In genomic region chr6:39688494-39688893, GRCh38 we compare ENCODE assay signal across 13 cellular contexts. TPM values are rescaled to one million over a fixed set of nuclear protein-coding genes. Genes with fewer than 3 reads are reported as not detected.
A peak's percentile ranks its signal among the peaks of the same experiment; 100 is the strongest.
DNase-seq lines count a peak whose midpoint lies in the region; ATAC-seq and TF ChIP-seq lines count a peak whose summit lies in the region.
"Had no signal": no experiment of that assay in that cellular context is flagged by ENCODE, and none has a peak within 500 bp of the region (broad histone marks: within the 10 kb centered on the region; RNA-seq: fewer than 3 reads in every experiment).

No MANE protein-coding gene starts in this region.

- peaks cover 5% of the 10 kb centered on the region for H3K4me1 ChIP-seq in upper lobe of right lung
- H3K4me1 ChIP-seq: Peyer's patch, sigmoid colon had no signal

- TF ChIP-seq CTCF in fibroblast of mammary gland (conservative IDR thresholded peaks at IDR 0.05; ENCODE audit: control insufficient read depth, insufficient read depth, low read depth, low read length) (no peak), upper lobe of right lung (IDR thresholded peaks at IDR 0.05) (no peak)

- peak; percentile 21 for DNase-seq in NOMO-1 treated with DMSO at 0.1 percent for 48 hours (lab: John Stamatoyannopoulos, UW; ENCODE audit: unreplicated experiment)
- no peak for DNase-seq in NOMO-1 treated with dmso at 0.1 percent for 144 hours (lab: John Stamatoyannopoulos, UW; ENCODE audit: unreplicated experiment)
- peak; percentile 51 for DNase-seq in SKM-1 (lab: John Stamatoyannopoulos, UW; ENCODE audit: unreplicated experiment)
- DNase-seq in fibroblast of mammary gland (ENCODE audit: low read depth), result peak; percentile 87
- no peak for DNase-seq in upper lobe of right lung
- no peak for DNase-seq in NCI-H2029 (lab: John Stamatoyannopoulos, UW)
- DNase-seq in stimulated activated CD8-positive, alpha-beta memory T cell treated with anti-CD3 and anti-CD28 coated beads, Interleukin-4, amount 100 ng/mL, for 48 hours, result no peak
- no peak for DNase-seq in NCI-H2029 treated with DMSO at 0.1 percent for 48 hours (lab: John Stamatoyannopoulos, UW)
- DNase-seq: effector memory CD4-positive, alpha-beta T cell; Peyer's patch; sigmoid colon had no signal

- H3K27ac ChIP-seq in upper lobe of right lung, result no peak overlapping the region
- H3K27ac ChIP-seq: KMS-11, Peyer's patch, sigmoid colon, tibial nerve had no signal

- no peaks in the 10 kb centered on the region for H3K36me3 ChIP-seq in upper lobe of right lung
- H3K36me3 ChIP-seq: Peyer's patch, sigmoid colon, tibial nerve had no signal

- no peak overlapping the region for H3K4me3 ChIP-seq in fibroblast of mammary gland (ENCODE audit: control insufficient read depth, low read depth, low read length)
- H3K4me3 ChIP-seq in upper lobe of right lung, result no peak overlapping the region
- H3K4me3 ChIP-seq: Peyer's patch, sigmoid colon, tibial nerve had no signal

- H3K9me3 ChIP-seq in upper lobe of right lung, result no peaks in the 10 kb centered on the region
- H3K9me3 ChIP-seq: Peyer's patch, sigmoid colon, tibial nerve had no signal

- peak; percentile 50 for ATAC-seq in upper lobe of right lung

- intact Hi-C loops in upper lobe of right lung (cut with DNase I), result no loop called here

- no peaks in the 10 kb centered on the region for H3K27me3 ChIP-seq in upper lobe of right lung
- H3K27me3 ChIP-seq: Peyer's patch, sigmoid colon, tibial nerve had no signal

RNA-seq across cellular contexts. Expression of gene KIF6, which starts 36.7 kb away (rescaled TPM):
- total RNA-seq in upper lobe of right lung, result 0.49 TPM

Comparison
In these comparisons a context has a peak if more than half of its experiments do, and no peak if none do; other contexts are left out.
1. DNase-seq: peak in NOMO-1 treated with DMSO at 0.1 percent for 48 hours (single experiment), SKM-1 (single experiment) and fibroblast of mammary gland (single experiment); none in NOMO-1 treated with dmso at 0.1 percent for 144 hours (single experiment), upper lobe of right lung (single experiment), NCI-H2029 (single experiment), stimulated activated CD8-positive, alpha-beta memory T cell treated with anti-CD3 and anti-CD28 coated beads, Interleukin-4, amount 100 ng/mL, for 48 hours (single experiment) and NCI-H2029 treated with DMSO at 0.1 percent for 48 hours (single experiment).